ENCODE assay signal across 8 cellular contexts in genomic region chr12:65171870-65172269, GRCh38. TPM values are rescaled to one million over a fixed set of nuclear protein-coding genes. Genes with fewer than 3 reads are reported as not detected.
A peak's percentile ranks its signal among the peaks of the same experiment; 100 is the strongest.
DNase-seq lines count a peak whose midpoint lies in the region; ATAC-seq and TF ChIP-seq lines count a peak whose summit lies in the region.

No MANE protein-coding gene starts in this region.

- H3K9me3 ChIP-seq in iPS-18a (ENCODE audit: control insufficient read depth, low read depth, low read length) (no peaks in the 10 kb centered on the region), transverse colon (no peaks in the 10 kb centered on the region)

- in situ Hi-C loops in transverse colon (cut with MboI; ENCODE audit: low pct_ligation_motif_present in 1 of 4, low pct_unique_long_range_greater_than_20kb in 1 of 4, low sequenced_read_pairs in 3 of 4): no loop called here

- peaks cover 29% of the 10 kb centered on the region for H3K36me3 Mint-ChIP-seq in activated naive CD4-positive, alpha-beta T cell treated with anti-CD3 and anti-CD28 coated beads, Interleukin-2, amount 10 ng/mL, durations not matched to agents 7 days and 5 days
- H3K36me3 Mint-ChIP-seq in activated B cell treated with CpG ODN at 0.5 μM for 24 hours (ENCODE audit: low read depth): peaks cover 18% of the 10 kb centered on the region

- H3K4me3 Mint-ChIP-seq in activated naive CD4-positive, alpha-beta T cell treated with anti-CD3 and anti-CD28 coated beads, Interleukin-2, amount 10 ng/mL, durations not matched to agents 7 days and 5 days: peak overlapping the region; percentile 74
- peak overlapping the region; percentile 55 for H3K4me3 Mint-ChIP-seq in activated B cell treated with CpG ODN at 0.5 μM for 24 hours

- DNase-seq in activated naive CD4-positive, alpha-beta T cell treated with anti-CD3 and anti-CD28 coated beads, Interleukin-2, amount 10 ng/mL, durations not matched to agents 7 days and 5 days: no peak
- no peak for DNase-seq in activated naive CD4-positive, alpha-beta T cell (lab: John Stamatoyannopoulos, UW)
- DNase-seq in activated B cell treated with CpG ODN at 0.5 μM for 24 hours (no peak), transverse colon (no peak), NCI-H774 (lab: John Stamatoyannopoulos, UW) (no peak), NCI-H2196 treated with DMSO at 0.1 percent for 48 hours (lab: John Stamatoyannopoulos, UW; ENCODE audit: unreplicated experiment) (no peak)
- DNase-seq in stimulated activated naive CD4-positive, alpha-beta T cell treated with Interleukin-2 at 50 U/mL for 16 hours (lab: John Stamatoyannopoulos, UW): no peak

- no peaks in the 10 kb centered on the region for H3K9me3 Mint-ChIP-seq in activated naive CD4-positive, alpha-beta T cell treated with anti-CD3 and anti-CD28 coated beads, Interleukin-2, amount 10 ng/mL, durations not matched to agents 7 days and 5 days
- H3K9me3 Mint-ChIP-seq in activated B cell treated with CpG ODN at 0.5 μM for 24 hours: no peaks in the 10 kb centered on the region

- H3K4me3 ChIP-seq in iPS-18a (ENCODE audit: low read length) (peak overlapping the region; percentile 91), transverse colon (peak overlapping the region in 3 of 4 donors; percentile 8 to 100 (median 98))

- H3K36me3 ChIP-seq in iPS-18a (ENCODE audit: control insufficient read depth, low read depth, low read length) (peaks cover 9% of the 10 kb centered on the region), transverse colon (no peaks in the 10 kb centered on the region)

- no peak for TF ChIP-seq POLR2A in transverse colon (IDR thresholded peaks at IDR 0.05)

- H3K4me1 Mint-ChIP-seq in activated naive CD4-positive, alpha-beta T cell treated with anti-CD3 and anti-CD28 coated beads, Interleukin-2, amount 10 ng/mL, durations not matched to agents 7 days and 5 days: peaks cover 35% of the 10 kb centered on the region
- H3K4me1 Mint-ChIP-seq in activated B cell treated with CpG ODN at 0.5 μM for 24 hours: peaks cover 43% of the 10 kb centered on the region

- no peak for TF ChIP-seq EP300 in transverse colon (IDR thresholded peaks at IDR 0.05; ENCODE audit: low read depth)

- no peak overlapping the region for H3K27ac Mint-ChIP-seq in activated naive CD4-positive, alpha-beta T cell treated with anti-CD3 and anti-CD28 coated beads, Interleukin-2, amount 10 ng/mL, durations not matched to agents 7 days and 5 days
- no peak overlapping the region for H3K27ac Mint-ChIP-seq in activated B cell treated with CpG ODN at 0.5 μM for 24 hours

- POLR2A ChIA-PET in activated B cell treated with CpG ODN at 0.5 μM for 24 hours (lab: Charles Lee): interaction anchor here (0.5 kb wide), 1 partner anchor 24 kb away, joined by 3 read pairs; no protein-coding TSS in a partner anchor

- H3K27ac ChIP-seq in iPS-18a (ENCODE audit: low read length) (no peak overlapping the region), transverse colon (no peak overlapping the region)

- CTCF ChIA-PET in activated naive CD4-positive, alpha-beta T cell treated with anti-CD3 and anti-CD28 coated beads, Interleukin-2, amount 10 ng/mL, durations not matched to agents 7 days and 5 days (lab: Charles Lee): interaction anchor here (0.8 to 1.8 kb wide), 4 partner anchors 15 to 64 kb away, joined by 3 to 6 read pairs (median 4); no protein-coding TSS in a partner anchor
- CTCF ChIA-PET in activated B cell treated with CpG ODN at 0.5 μM for 24 hours (lab: Charles Lee): interaction anchor here (0.8 to 1.2 kb wide), 2 partner anchors 9 to 12 kb away, joined by 3 read pairs; no protein-coding TSS in a partner anchor

- H3K27me3 ChIP-seq in iPS-18a (ENCODE audit: control insufficient read depth, insufficient read depth, low read length): peaks cover 9% of the 10 kb centered on the region
- H3K27me3 ChIP-seq in transverse colon: no peaks in the 10 kb centered on the region

- no peak overlapping the region for H3K9ac ChIP-seq in iPS-18a (ENCODE audit: low read length)

- 24 to 40% methylated on average over 3 of the region's 3 CpGs for WGBS in transverse colon (ENCODE audit: low coverage in 1 of 2), 2 donors

- TF ChIP-seq CTCF in activated B cell treated with CpG ODN at 0.5 μM for 24 hours (IDR thresholded peaks at IDR 0.05) (no peak), transverse colon (IDR thresholded peaks at IDR 0.05) (no peak)

- H3K4me1 ChIP-seq in iPS-18a (ENCODE audit: control insufficient read depth, low read depth, low read length) (peaks cover 16% of the 10 kb centered on the region), transverse colon (peaks cover 34 to 61% (median 40%) of the 10 kb centered on the region in 4 donors)

- peaks cover 3% of the 10 kb centered on the region for H3K27me3 Mint-ChIP-seq in activated naive CD4-positive, alpha-beta T cell treated with anti-CD3 and anti-CD28 coated beads, Interleukin-2, amount 10 ng/mL, durations not matched to agents 7 days and 5 days
- H3K27me3 Mint-ChIP-seq in activated B cell treated with CpG ODN at 0.5 μM for 24 hours: no peaks in the 10 kb centered on the region

- intact Hi-C loops in activated B cell treated with CpG ODN at 0.5 μM for 24 hours (cut with micrococcal nuclease) (loop anchor here (2.0 kb wide), 1 partner anchor 37 kb away; no protein-coding TSS in a partner anchor), transverse colon (cut with DNase I; ENCODE audit: low total_unique reads) (no loop called here)

- ATAC-seq in activated B cell treated with CpG ODN at 0.5 μM for 24 hours (ENCODE audit: low read depth): no peak

RNA-seq across cellular contexts. Expression of gene LEMD3, which starts 2.5 kb away (rescaled TPM):
- total RNA-seq in activated B cell treated with CpG ODN at 0.5 μM for 24 hours (38.2 and 45.5 TPM in 2 replicates), transverse colon (100 to 1,000 TPM in 1 of 4 donors, 10 to 100 TPM in 3; 45.2 to 159 (median 63.0) TPM)

RNA-seq across cellular contexts. Expression of gene WIF1, which starts 50.8 kb away (rescaled TPM):
- not detected in 2 replicates for total RNA-seq in activated B cell treated with CpG ODN at 0.5 μM for 24 hours
- not detected for total RNA-seq in transverse colon
